Comparison of ENCODE assay signal across 1 cellular context in the genomic region with DNA sequence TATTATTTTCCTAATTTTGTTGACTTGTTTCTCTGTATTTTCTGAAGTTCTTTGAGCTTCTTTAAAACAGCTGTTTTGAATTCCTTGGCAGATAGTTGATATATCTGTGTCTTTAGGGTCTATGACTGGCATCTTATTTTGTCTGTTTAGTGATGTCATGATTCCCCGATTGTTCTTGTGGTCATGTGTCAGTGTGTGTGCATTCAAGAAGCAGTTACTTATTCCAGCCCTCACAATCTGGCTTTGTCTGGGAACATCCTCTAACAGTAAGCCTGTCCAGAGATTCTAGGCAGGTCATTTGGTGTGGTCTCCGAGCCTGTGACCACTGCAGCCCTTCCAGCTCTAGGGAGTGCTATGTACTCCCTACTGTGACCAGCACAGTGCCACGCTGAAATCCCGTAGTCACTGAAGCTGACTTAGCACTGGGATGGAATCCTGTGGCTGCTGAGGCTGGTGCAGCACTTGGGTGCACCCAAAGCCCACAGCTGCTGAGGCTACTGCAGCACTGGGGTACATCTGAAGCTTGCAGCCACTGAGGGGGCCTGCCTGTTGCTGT.
TF ChIP-seq lines count a peak whose summit lies in the region.

No MANE protein-coding gene starts in this region.

TF ChIP-seq in GM23338, 12 proteins besides CTCF, POLR2A, EP300 and RAD21 (continued from another document):
- TF ChIP-seq ZNF462 (CRISPR knock-in tag; IDR thresholded peaks at IDR 0.05): no peak
- no peak for TF ChIP-seq ZNF114 (CRISPR knock-in tag; IDR thresholded peaks at IDR 0.05)
- TF ChIP-seq, protein P1, sequence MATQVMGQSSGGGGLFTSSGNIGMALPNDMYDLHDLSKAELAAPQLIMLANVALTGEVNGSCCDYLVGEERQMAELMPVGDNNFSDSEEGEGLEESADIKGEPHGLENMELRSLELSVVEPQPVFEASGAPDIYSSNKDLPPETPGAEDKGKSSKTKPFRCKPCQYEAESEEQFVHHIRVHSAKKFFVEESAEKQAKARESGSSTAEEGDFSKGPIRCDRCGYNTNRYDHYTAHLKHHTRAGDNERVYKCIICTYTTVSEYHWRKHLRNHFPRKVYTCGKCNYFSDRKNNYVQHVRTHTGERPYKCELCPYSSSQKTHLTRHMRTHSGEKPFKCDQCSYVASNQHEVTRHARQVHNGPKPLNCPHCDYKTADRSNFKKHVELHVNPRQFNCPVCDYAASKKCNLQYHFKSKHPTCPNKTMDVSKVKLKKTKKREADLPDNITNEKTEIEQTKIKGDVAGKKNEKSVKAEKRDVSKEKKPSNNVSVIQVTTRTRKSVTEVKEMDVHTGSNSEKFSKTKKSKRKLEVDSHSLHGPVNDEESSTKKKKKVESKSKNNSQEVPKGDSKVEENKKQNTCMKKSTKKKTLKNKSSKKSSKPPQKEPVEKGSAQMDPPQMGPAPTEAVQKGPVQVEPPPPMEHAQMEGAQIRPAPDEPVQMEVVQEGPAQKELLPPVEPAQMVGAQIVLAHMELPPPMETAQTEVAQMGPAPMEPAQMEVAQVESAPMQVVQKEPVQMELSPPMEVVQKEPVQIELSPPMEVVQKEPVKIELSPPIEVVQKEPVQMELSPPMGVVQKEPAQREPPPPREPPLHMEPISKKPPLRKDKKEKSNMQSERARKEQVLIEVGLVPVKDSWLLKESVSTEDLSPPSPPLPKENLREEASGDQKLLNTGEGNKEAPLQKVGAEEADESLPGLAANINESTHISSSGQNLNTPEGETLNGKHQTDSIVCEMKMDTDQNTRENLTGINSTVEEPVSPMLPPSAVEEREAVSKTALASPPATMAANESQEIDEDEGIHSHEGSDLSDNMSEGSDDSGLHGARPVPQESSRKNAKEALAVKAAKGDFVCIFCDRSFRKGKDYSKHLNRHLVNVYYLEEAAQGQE (IDR thresholded peaks at IDR 0.05; ENCODE audit: unreplicated experiment): no peak
- TF ChIP-seq EZH2 (IDR thresholded peaks at IDR 0.05; ENCODE audit: low read depth, unreplicated experiment): no peak
- no peak for TF ChIP-seq POLR2AphosphoS5 (IDR thresholded peaks at IDR 0.05; ENCODE audit: low read depth)
- no peak for TF ChIP-seq ETS1 (IDR thresholded peaks at IDR 0.05)
- TF ChIP-seq ZNF331 (CRISPR knock-in tag; IDR thresholded peaks at IDR 0.05; ENCODE audit: low read depth): no peak
